In genomic region chr1:221478050-221478949, GRCh38 we compare ENCODE assay signal across 8 cellular contexts.
DNase-seq lines count a peak whose midpoint lies in the region; ATAC-seq and TF ChIP-seq lines count a peak whose summit lies in the region.

No MANE protein-coding gene starts in this region.

- no peaks in the 10 kb centered on the region for H3K27me3 ChIP-seq in HL-60 (ENCODE audit: insufficient read depth, poor library complexity, severe bottlenecking)
- no peaks in the 10 kb centered on the region for H3K27me3 ChIP-seq in RWPE2 (ENCODE audit: insufficient read depth, poor library complexity, severe bottlenecking)
- peaks cover 0 to 3% (median 0%) of the 10 kb centered on the region in 3 donors for H3K27me3 ChIP-seq in psoas muscle (ENCODE audit: insufficient read depth in 3 of 3, low read length in 2 of 3)

- H3K9me3 ChIP-seq in RWPE2 (ENCODE audit: severe bottlenecking) (no peaks in the 10 kb centered on the region), psoas muscle (no peaks in the 10 kb centered on the region)

- intact Hi-C loops in head of caudate nucleus (cut with DNase I), result loop anchor here (10.0 kb wide), 1 partner anchor 977 kb away; no protein-coding TSS in a partner anchor
- intact Hi-C loops in psoas muscle (cut with DNase I), result loop anchor here in 1 of 2 donors (5.0 to 10.0 kb wide), 3 partner anchors 537 to 974 kb away; no protein-coding TSS in a partner anchor

- WGBS in psoas muscle, 3 donors, result 35 to 44% (median 38%) methylated on average over 8 of the region's 8 CpGs

- H3K4me3 ChIP-seq in HL-60 (replicated peaks; ENCODE audit: insufficient read depth, low read length), result no peak overlapping the region
- no peak overlapping the region for H3K4me3 ChIP-seq in RWPE2 (ENCODE audit: severe bottlenecking)
- no peak overlapping the region for H3K4me3 ChIP-seq in psoas muscle

- no peak overlapping the region for H3K27ac ChIP-seq in HL-60 (replicated peaks)
- H3K27ac ChIP-seq in RWPE2 (ENCODE audit: poor library complexity, severe bottlenecking), result no peak overlapping the region
- no peak overlapping the region for H3K27ac ChIP-seq in psoas muscle

- H3K4me1 ChIP-seq in RWPE2 (ENCODE audit: insufficient read depth, poor library complexity, severe bottlenecking) (no peaks in the 10 kb centered on the region), psoas muscle (no peaks in the 10 kb centered on the region)

- DNase-seq in DMS 273 treated with DMSO at 0.1 percent for 48 hours (lab: John Stamatoyannopoulos, UW) (peak; percentile 40), GM20000 (ENCODE audit: low spot score) (peak; percentile 37), HL-60 (ENCODE audit: low read depth in 1 of 2, low spot score in 1 of 2) (peak in 1 of 2 experiments; percentile 56), RWPE2 (ENCODE audit: low spot score) (peak; percentile 48), head of caudate nucleus (peak; percentile 47 to 91 (median 78)), psoas muscle (peak; percentile 30 to 71)
- DNase-seq in activated effector memory CD4-positive, alpha-beta T cell treated with anti-CD3 and anti-CD28 coated beads, Interleukin-2, amount 50 U/mL, for 16 hours, result peak; percentile 80
- no peak for DNase-seq in effector CD8-positive, alpha-beta T cell (lab: John Stamatoyannopoulos, UW)

- ATAC-seq in RWPE2 (ENCODE audit: low read depth) (peak; percentile 98), psoas muscle (peak; percentile 75 to 93 (median 88))

- H3K36me3 ChIP-seq in RWPE2 (ENCODE audit: low read depth), result no peaks in the 10 kb centered on the region
- no peaks in the 10 kb centered on the region for H3K36me3 ChIP-seq in psoas muscle (ENCODE audit: insufficient read depth in 1 of 2, low read depth in 1 of 2)

- TF ChIP-seq CTCF in GM20000 (IDR thresholded peaks at IDR 0.05; ENCODE audit: extremely low read depth, missing control alignments) (peak; percentile 47), HL-60 (IDR thresholded peaks at IDR 0.05; ENCODE audit: insufficient read depth, low read length) (peak; percentile 66), RWPE2 (IDR thresholded peaks at IDR 0.05; ENCODE audit: poor library complexity, severe bottlenecking) (peak; percentile 80), psoas muscle (IDR thresholded peaks at IDR 0.05) (peak; percentile 51)
